ENCODE assay signal across 9 cellular contexts in the genomic region with DNA sequence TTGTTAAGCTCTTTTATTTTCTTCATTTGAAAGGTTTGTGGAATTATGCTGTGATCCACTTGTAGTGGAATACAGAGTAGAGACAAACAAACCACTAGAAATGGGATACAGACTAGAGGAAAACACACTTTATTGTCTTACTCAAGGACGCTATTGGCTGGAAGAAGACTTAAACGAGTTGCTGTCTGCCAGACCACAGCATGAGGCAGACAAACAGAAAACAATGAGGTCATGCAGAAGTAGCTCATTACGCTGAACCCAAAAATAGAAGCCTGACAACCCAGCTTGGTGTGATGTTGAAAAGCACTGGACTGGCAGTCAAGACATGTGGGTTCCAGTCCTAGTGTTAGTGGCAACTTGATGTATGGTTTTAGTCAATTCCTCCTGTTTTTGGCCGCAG.
DNase-seq lines count a peak whose midpoint lies in the region; ATAC-seq and TF ChIP-seq lines count a peak whose summit lies in the region.
"Had no signal": no experiment of that assay in that cellular context is flagged by ENCODE, and none has a peak within 500 bp of the region (broad histone marks: within the 10 kb centered on the region; RNA-seq: fewer than 3 reads in every experiment).

No MANE protein-coding gene starts in this region.

- POLR2A ChIA-PET in IMR-90 (lab: Charles Lee; ENCODE audit: unreplicated experiment), result no interaction called here

- H3K27ac ChIP-seq in IMR-90 (ENCODE audit: insufficient read depth, low read length) (peak overlapping the region; percentile 33), mesodermal cell (ENCODE audit: low read depth, low read length, severe bottlenecking) (peak overlapping the region; percentile 82)

- H3K9me1 ChIP-seq in IMR-90 (ENCODE audit: insufficient read depth, low read length), result peaks cover 10% of the 10 kb centered on the region

- intact Hi-C loops in IMR-90 (cut with micrococcal nuclease), result no loop called here

- dilution Hi-C loops in IMR-90 (cut with HindIII; ENCODE audit: low sequenced_read_pairs, unreplicated experiment), result no loop called here

- H2BK20ac ChIP-seq in IMR-90 (ENCODE audit: low read depth, low read length), result peak overlapping the region; percentile 99

- H3K4me2 ChIP-seq in IMR-90 (ENCODE audit: low read depth, low read length), result peak overlapping the region; percentile 74; the same call in 1 of the 2 replicates

- ATAC-seq in IMR-90 (ENCODE audit: low read depth) (peak; percentile 64), HG03442 (IDR thresholded peaks at IDR 0.05; ENCODE audit: unreplicated experiment) (no peak), HG03280 (IDR thresholded peaks at IDR 0.05; ENCODE audit: unreplicated experiment) (no peak)

- no peaks in the 10 kb centered on the region for H3K36me3 Mint-ChIP-seq in brain

- peak overlapping the region; percentile 91 for H3K56ac ChIP-seq in IMR-90 (ENCODE audit: extremely low read depth, insufficient read depth, low read length)

- no TSS peak for BruUV-seq in IMR-90 (replicated peaks; lab: Mats Ljungman, UMichigan)

- peak overlapping the region; percentile 71; the same call in 1 of the 2 replicates for H2AK5ac ChIP-seq in IMR-90 (ENCODE audit: low read depth, low read length)

- peaks cover 2% of the 10 kb centered on the region for H3K27me3 Mint-ChIP-seq in brain

- peak overlapping the region; percentile 97 for H3K4ac ChIP-seq in IMR-90 (ENCODE audit: low read depth, low read length)

- H4K5ac ChIP-seq in IMR-90 (ENCODE audit: low read depth, low read length), result peak overlapping the region; percentile 47; the same call in 1 of the 2 replicates

- H4K20me1 ChIP-seq in IMR-90 (ENCODE audit: insufficient read depth, low read length), result no peaks in the 10 kb centered on the region

- peak; percentile 2; the same call in 1 of the 2 replicates for TF ChIP-seq RAD21 in IMR-90 (IDR thresholded peaks at IDR 0.05; ENCODE audit: low read length)

- peak; percentile 28 for DNase-seq in DMS153 treated with DMSO at 0.1 percent for 48 hours (lab: John Stamatoyannopoulos, UW; ENCODE audit: unreplicated experiment)
- DNase-seq in IMR-90, result peak; percentile 98
- no peak for DNase-seq in GDM1 (lab: John Stamatoyannopoulos, UW)
- no peak for DNase-seq in T-helper 2 cell
- DNase-seq: KG1 had no signal

- H3K9me3 Mint-ChIP-seq in brain, result peaks cover 0 to 7% (median 0%) of the 10 kb centered on the region in 5 experiments

- H3K27ac Mint-ChIP-seq in brain, result peak overlapping the region in 3 of 5 experiments; percentile 39 to 58 (median 52)

- H2BK120ac ChIP-seq in IMR-90 (ENCODE audit: low read depth, low read length), result peak overlapping the region; percentile 96

- in situ Hi-C loops in IMR-90 (cut with MboI; ENCODE audit: low sequenced_read_pairs), result no loop called here

- H4K91ac ChIP-seq in IMR-90 (ENCODE audit: insufficient read depth, low read depth, low read length), result peak overlapping the region; percentile 66

- TF ChIP-seq POLR2A in IMR-90 (IDR thresholded peaks at IDR 0.05; ENCODE audit: low read depth, low read length), result no peak; the same call in none of the 2 replicates

- H3K4me3 Mint-ChIP-seq in brain, result no peak overlapping the region

- H3K9me3 ChIP-seq in IMR-90 (ENCODE audit: control insufficient read depth, insufficient read depth, low read length), result no peaks in the 10 kb centered on the region
- no peaks in the 10 kb centered on the region for H3K9me3 ChIP-seq in mesodermal cell (ENCODE audit: control insufficient read depth, low read length)

- peak overlapping the region; percentile 8 for H2AK9ac ChIP-seq in IMR-90 (replicated peaks; ENCODE audit: low read depth, low read length, poor library complexity)

- peaks cover 0 to 15% of the 10 kb centered on the region in 2 experiments; a peak in 2 of 4 replicates for H3K79me1 ChIP-seq in IMR-90 (ENCODE audit: low read depth in 1 of 2, low read length in 2 of 2)

- H3K27me3 ChIP-seq in IMR-90 (ENCODE audit: control insufficient read depth, insufficient read depth, low read length), result no peaks in the 10 kb centered on the region

- H3K4me3 ChIP-seq in IMR-90 (ENCODE audit: insufficient read depth, low read depth, low read length) (no peak overlapping the region), mesodermal cell (ENCODE audit: extremely low read depth, insufficient read depth, low read length, poor library complexity, severe bottlenecking) (no peak overlapping the region)

- peak overlapping the region; percentile 82 for H3K14ac ChIP-seq in IMR-90 (replicated peaks; ENCODE audit: low read depth, low read length)

- H2AFZ ChIP-seq in IMR-90 (replicated peaks; ENCODE audit: low read length, poor library complexity), result no peak overlapping the region

- no CpG with 5 or more reads among the region's 4 CpGs for WGBS in IMR-90 (ENCODE audit: extremely low coverage in 2 of 2, insufficient read length in 1 of 2), 2 experiments
- 56 to 63% methylated on average over 3 to 4 of the region's 4 CpGs for WGBS in mesodermal cell (ENCODE audit: insufficient coverage in 2 of 2), 2 experiments

- H3K18ac ChIP-seq in IMR-90 (ENCODE audit: low read depth, low read length), result peak overlapping the region; percentile 82; the same call in 1 of the 2 replicates

- peaks cover 6% of the 10 kb centered on the region; the same call in 1 of the 2 replicates for H3K4me1 ChIP-seq in IMR-90 (ENCODE audit: control insufficient read depth, insufficient read depth, low read length)
- peaks cover 4% of the 10 kb centered on the region for H3K4me1 ChIP-seq in mesodermal cell (ENCODE audit: control insufficient read depth, insufficient read depth, low read length, poor library complexity, severe bottlenecking)

- CTCF ChIA-PET in IMR-90 (lab: Yijun Ruan, JAX), result no interaction called here

- no peak overlapping the region; the same call in 1 of the 2 replicates for H3K9ac ChIP-seq in IMR-90 (ENCODE audit: low read depth, low read length)

- H2BK15ac ChIP-seq in IMR-90 (ENCODE audit: low read depth, low read length), result 0 out of 3 replicates have a peak overlapping the region, but pooled peaks have one; percentile 26

- H3K4me1 Mint-ChIP-seq in brain, result peaks cover 14% of the 10 kb centered on the region

- peak overlapping the region; percentile 37 to 86 for H4K8ac ChIP-seq in IMR-90 (ENCODE audit: low read depth in 2 of 2, low read length in 2 of 2)

- peak overlapping the region; percentile 98 for H2BK5ac ChIP-seq in IMR-90 (ENCODE audit: low read depth, low read length, poor library complexity, severe bottlenecking)

- H3K36me3 ChIP-seq in IMR-90 (ENCODE audit: control insufficient read depth, insufficient read depth, low read length), result no peaks in the 10 kb centered on the region
- no peaks in the 10 kb centered on the region for H3K36me3 ChIP-seq in mesodermal cell (ENCODE audit: control insufficient read depth, insufficient read depth, low read length)

- peak overlapping the region; percentile 72 for H3K23ac ChIP-seq in IMR-90 (ENCODE audit: low read depth, low read length)

- TF ChIP-seq CTCF in IMR-90 (conservative IDR thresholded peaks at IDR 0.05; ENCODE audit: low read depth, low read length) (no peak), brain (conservative IDR thresholded peaks at IDR 0.05) (no peak)

TF ChIP-seq in IMR-90, 13 proteins besides CTCF, POLR2A, EP300 and RAD21:
- no peak for TF ChIP-seq MAZ (IDR thresholded peaks at IDR 0.05; ENCODE audit: borderline replicate concordance, low read depth, low read length)
- TF ChIP-seq CEBPB (IDR thresholded peaks at IDR 0.05; ENCODE audit: low read depth, low read length), result peak; percentile 68
- TF ChIP-seq BHLHE40 (IDR thresholded peaks at IDR 0.05; ENCODE audit: low read depth, low read length), result peak; percentile 47; the same call in 1 of the 2 replicates
- TF ChIP-seq SMC3 (IDR thresholded peaks at IDR 0.05; ENCODE audit: low read depth, low read length), result no peak
- peak; percentile 58; the same call in 1 of the 2 replicates for TF ChIP-seq MXI1 (IDR thresholded peaks at IDR 0.05; ENCODE audit: borderline replicate concordance, low read depth, low read length)

Comparison
In these comparisons a context has a peak if more than half of its experiments do, and no peak if none do; other contexts are left out.
1. DNase-seq: peak in DMS153 treated with DMSO at 0.1 percent for 48 hours (single experiment) and IMR-90 (single experiment); none in GDM1 (single experiment) and T-helper 2 cell (0 of 5).